In the genomic region with DNA sequence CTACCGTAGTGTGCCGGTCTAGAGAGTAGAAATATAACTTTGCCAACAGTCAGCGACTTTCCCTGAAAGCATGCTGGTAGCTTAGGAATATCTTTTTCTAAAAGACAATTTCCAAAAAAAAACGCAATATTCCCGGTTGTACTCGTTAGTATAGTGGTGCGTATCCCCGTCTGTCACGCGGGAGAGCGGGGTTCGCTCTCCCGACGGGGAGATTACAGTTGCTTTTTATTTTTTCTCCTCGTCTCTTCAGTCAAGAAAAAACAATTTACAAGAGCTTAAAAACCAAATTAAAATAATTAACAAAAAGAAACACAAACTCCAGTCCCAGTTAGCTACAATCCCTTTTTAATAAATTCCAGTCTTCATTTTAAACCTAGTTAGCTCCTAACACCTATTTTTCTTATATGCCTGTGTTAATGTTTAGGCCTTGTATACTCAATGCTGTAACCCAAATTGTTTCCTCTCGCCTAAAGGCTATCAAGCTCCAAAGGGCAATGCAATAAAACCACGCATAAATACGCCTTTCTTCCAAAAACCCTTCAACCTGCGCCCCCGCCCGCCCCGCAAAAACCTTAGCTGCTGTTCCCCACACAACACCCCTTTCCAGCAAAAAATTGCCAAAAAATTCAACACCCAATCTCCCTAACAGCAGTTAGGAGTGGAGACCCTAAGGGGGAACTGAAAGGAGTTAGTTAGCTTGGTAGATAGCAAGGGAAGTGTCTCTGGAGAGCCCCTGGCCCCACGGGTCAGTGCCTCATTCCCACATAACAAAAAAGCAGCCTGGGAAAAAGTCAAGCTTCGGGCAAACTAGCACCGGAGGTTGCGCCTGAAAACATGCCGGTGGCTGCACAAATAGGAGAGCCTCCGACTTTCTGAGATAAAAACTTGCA, we compare ENCODE assay signal across 8 cellular contexts. TPM values are rescaled to one million over a fixed set of nuclear protein-coding genes. Genes with fewer than 3 reads are reported as not detected.
A peak's percentile ranks its signal among the peaks of the same experiment; 100 is the strongest.
DNase-seq lines count a peak whose midpoint lies in the region; TF ChIP-seq lines count a peak whose summit lies in the region.

No MANE protein-coding gene starts in this region.

- H3K27me3 ChIP-seq in tibial nerve: no peaks in the 10 kb centered on the region

- peak overlapping the region; percentile 28 for H3K4me3 Mint-ChIP-seq in activated naive CD4-positive, alpha-beta T cell treated with anti-CD3 and anti-CD28 coated beads, Interleukin-2, amount 10 ng/mL, durations not matched to agents 7 days and 5 days

- H3K36me3 ChIP-seq in tibial nerve: no peaks in the 10 kb centered on the region

- H3K4me1 ChIP-seq in tibial nerve: peaks cover 0 to 24% (median 13%) of the 10 kb centered on the region in 4 donors

- no peak for TF ChIP-seq EP300 in tibial nerve (IDR thresholded peaks at IDR 0.05)

- TF ChIP-seq POLR2A in tibial nerve (IDR thresholded peaks at IDR 0.05): no peak
- no peak for TF ChIP-seq POLR2A in lower leg skin (IDR thresholded peaks at IDR 0.05)

- no peaks in the 10 kb centered on the region for H3K9me3 ChIP-seq in tibial nerve

- CTCF ChIA-PET in activated naive CD4-positive, alpha-beta T cell treated with anti-CD3 and anti-CD28 coated beads, Interleukin-2, amount 10 ng/mL, durations not matched to agents 7 days and 5 days (lab: Charles Lee): interaction anchor here (1.1 to 1.3 kb wide), 2 partner anchors 47 to 209 kb away, joined by 3 to 4 read pairs; no protein-coding TSS in a partner anchor

- no peak for DNase-seq in activated naive CD4-positive, alpha-beta T cell treated with anti-CD3 and anti-CD28 coated beads, Interleukin-2, amount 10 ng/mL, durations not matched to agents 7 days and 5 days
- no peak for DNase-seq in activated naive CD4-positive, alpha-beta T cell treated with Interleukin-2 at 50 U/mL for 16 hours
- DNase-seq in astrocyte of the hippocampus (ENCODE audit: low read depth, low spot score) (peak; percentile 13), left kidney (ENCODE audit: low read depth, low spot score) (peak; percentile 76), tibial nerve (ENCODE audit: low spot score in 2 of 2) (no peak), COR-L47 (lab: John Stamatoyannopoulos, UW) (no peak), D341Med (ENCODE audit: low spot score) (no peak), lower leg skin (ENCODE audit: low spot score in 2 of 2) (no peak)

- H3K4me3 ChIP-seq in tibial nerve: peak overlapping the region; percentile 1 to 75 (median 18)
- no peak overlapping the region for H3K4me3 ChIP-seq in lower leg skin (ENCODE audit: low read depth, poor library complexity, severe bottlenecking)

- H3K27me3 Mint-ChIP-seq in activated naive CD4-positive, alpha-beta T cell treated with anti-CD3 and anti-CD28 coated beads, Interleukin-2, amount 10 ng/mL, durations not matched to agents 7 days and 5 days: peaks cover 33% of the 10 kb centered on the region

- TF ChIP-seq CTCF in tibial nerve (IDR thresholded peaks at IDR 0.05) (no peak), lower leg skin (IDR thresholded peaks at IDR 0.05) (no peak)

- peak overlapping the region; percentile 33 to 97 (median 66) for H3K27ac ChIP-seq in tibial nerve

- H3K4me1 Mint-ChIP-seq in activated naive CD4-positive, alpha-beta T cell treated with anti-CD3 and anti-CD28 coated beads, Interleukin-2, amount 10 ng/mL, durations not matched to agents 7 days and 5 days: peaks cover 34% of the 10 kb centered on the region

- H3K36me3 Mint-ChIP-seq in activated naive CD4-positive, alpha-beta T cell treated with anti-CD3 and anti-CD28 coated beads, Interleukin-2, amount 10 ng/mL, durations not matched to agents 7 days and 5 days: no peaks in the 10 kb centered on the region

- intact Hi-C loops in lower leg skin (cut with DNase I; ENCODE audit: low total_unique reads): no loop called here

- WGBS in tibial nerve, 2 donors: 54 to 57% methylated on average over 28 of the region's 28 CpGs
- WGBS in lower leg skin, 2 donors: 71 to 72% methylated on average over 28 of the region's 28 CpGs

- peak overlapping the region; percentile 64 for H3K27ac Mint-ChIP-seq in activated naive CD4-positive, alpha-beta T cell treated with anti-CD3 and anti-CD28 coated beads, Interleukin-2, amount 10 ng/mL, durations not matched to agents 7 days and 5 days

- H3K9me3 Mint-ChIP-seq in activated naive CD4-positive, alpha-beta T cell treated with anti-CD3 and anti-CD28 coated beads, Interleukin-2, amount 10 ng/mL, durations not matched to agents 7 days and 5 days: peaks cover 5% of the 10 kb centered on the region

RNA-seq across cellular contexts. Expression of a gene that starts 7.9 kb away (rescaled TPM):
- 1 to 10 TPM; 2.5 to 8.1 (median 5.4) TPM for total RNA-seq in tibial nerve
- total RNA-seq in lower leg skin: 1 to 10 TPM; 2.0 to 5.0 (median 4.5) TPM

RNA-seq across cellular contexts. Expression of a gene that starts 17.4 kb away (rescaled TPM):
- total RNA-seq in tibial nerve (10 to 100 TPM in 3 of 4 donors, 1 to 10 TPM in 1; 9.4 to 31.2 (median 22.1) TPM), lower leg skin (1 to 10 TPM; 1.9 to 8.6 (median 3.5) TPM)

RNA-seq across cellular contexts. Expression of a gene that starts 27.0 kb away (rescaled TPM):
- total RNA-seq in tibial nerve (10 to 100 TPM; 33.3 to 76.8 (median 52.1) TPM), lower leg skin (10 to 100 TPM in 1 of 4 donors, 1 to 10 TPM in 3; 5.7 to 14.2 (median 8.4) TPM)

Comparison
In these comparisons a context has a peak if more than half of its experiments do, and no peak if none do; other contexts are left out.
1. DNase-seq: peak in astrocyte of the hippocampus (single experiment) and left kidney (single experiment); none in activated naive CD4-positive, alpha-beta T cell treated with anti-CD3 and anti-CD28 coated beads, Interleukin-2, amount 10 ng/mL, durations not matched to agents 7 days and 5 days (single experiment), activated naive CD4-positive, alpha-beta T cell treated with Interleukin-2 at 50 U/mL for 16 hours (single experiment), tibial nerve (0 of 2), COR-L47 (single experiment), D341Med (single experiment) and lower leg skin (0 of 2).